8 cellular contexts compared by ENCODE assay signal in the genomic region with DNA sequence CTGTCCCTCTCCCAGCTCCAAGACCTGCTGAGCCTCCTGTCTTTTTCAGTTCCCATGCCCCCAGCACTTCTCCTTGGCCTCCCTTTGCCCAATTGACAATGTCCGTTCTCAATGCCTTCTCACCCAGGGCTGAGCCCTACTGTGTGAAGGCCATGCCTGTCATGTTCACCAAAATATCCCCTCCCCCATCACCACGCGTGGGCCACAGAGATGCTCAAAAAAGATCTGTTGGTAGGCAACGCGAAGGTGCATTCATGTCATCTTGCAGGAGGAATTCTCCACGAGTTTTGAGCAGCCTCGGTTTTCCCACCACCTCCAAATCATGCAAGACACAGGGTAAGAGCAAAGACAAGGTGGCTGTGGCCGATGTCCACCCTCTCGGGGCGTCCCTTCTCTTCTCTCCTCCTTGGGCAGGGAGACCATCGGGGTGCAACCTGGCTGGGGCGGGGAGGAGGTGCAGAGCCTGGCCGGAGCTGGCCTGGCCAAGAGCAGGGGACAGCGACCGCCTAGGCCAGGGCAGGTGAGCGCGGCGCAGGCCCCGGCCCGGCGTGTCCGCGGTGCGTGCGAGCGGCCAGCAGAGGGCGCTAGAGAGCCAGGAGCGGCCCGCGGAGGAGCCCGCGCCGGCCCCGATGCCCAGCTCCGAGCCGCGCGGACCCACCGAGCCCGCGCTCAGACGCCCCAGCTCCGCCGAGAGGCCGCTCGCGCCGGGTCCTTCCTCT. TPM values are rescaled to one million over a fixed set of nuclear protein-coding genes. Genes with fewer than 3 reads are reported as not detected.
DNase-seq lines count a peak whose midpoint lies in the region; ATAC-seq and TF ChIP-seq lines count a peak whose summit lies in the region.
"Not testable (repeated sequence)": the region's sequence is repeated elsewhere in the genome, so short reads cannot be mapped to it uniquely, and the experiment has no call there.

No MANE protein-coding gene starts in this region.

- not testable (repeated sequence) for H2AFZ ChIP-seq in GM23338

- peak; percentile 3 for DNase-seq in AG10803 (ENCODE audit: low read depth)
- DNase-seq in GM23338 (ENCODE audit: low spot score), result peak; percentile 59
- DNase-seq in NCI-H2227 treated with DMSO at 0.1 percent for 48 hours (lab: John Stamatoyannopoulos, UW), result peak; percentile 27
- DNase-seq in activated naive CD8-positive, alpha-beta T cell treated with anti-CD3 and anti-CD28 coated beads, Interleukin-2, amount 10 ng/mL, durations not matched to agents 7 days and 5 days, result peak; percentile 83
- peak; percentile 16 for DNase-seq in fibroblast of villous mesenchyme (ENCODE audit: low read depth)
- DNase-seq in myocyte (ENCODE audit: low read depth), result peak; percentile 29
- DNase-seq in stimulated activated CD4-positive, alpha-beta T cell treated with anti-CD3 and anti-CD28 coated beads, TNF-alpha, amount 100 ng/mL, for 4 hours (ENCODE audit: low read depth in 3 of 3), result peak; percentile 28 to 57 (median 37)

- ATAC-seq in GM23338, result peak; percentile 87
- not testable (repeated sequence) for ATAC-seq in activated naive CD8-positive, alpha-beta T cell treated with anti-CD3 and anti-CD28 coated beads, Interleukin-2, amount 10 ng/mL, durations not matched to agents 7 days and 5 days (ENCODE audit: low read depth)

- H3K36me3 Mint-ChIP-seq in GM23338 (ENCODE audit: low read depth); activated naive CD8-positive, alpha-beta T cell treated with anti-CD3 and anti-CD28 coated beads, Interleukin-2, amount 10 ng/mL, durations not matched to agents 7 days and 5 days: not testable (repeated sequence)

- H3K27ac Mint-ChIP-seq in GM23338; activated naive CD8-positive, alpha-beta T cell treated with anti-CD3 and anti-CD28 coated beads, Interleukin-2, amount 10 ng/mL, durations not matched to agents 7 days and 5 days: not testable (repeated sequence)

- not testable (repeated sequence) for H3K4me1 Mint-ChIP-seq in GM23338; activated naive CD8-positive, alpha-beta T cell treated with anti-CD3 and anti-CD28 coated beads, Interleukin-2, amount 10 ng/mL, durations not matched to agents 7 days and 5 days

- POLR2A ChIA-PET in activated naive CD8-positive, alpha-beta T cell treated with anti-CD3 and anti-CD28 coated beads, Interleukin-2, amount 10 ng/mL, durations not matched to agents 7 days and 5 days (lab: Charles Lee), result not testable (repeated sequence)

- TF ChIP-seq CTCF in AG10803 (conservative IDR thresholded peaks at IDR 0.05; ENCODE audit: low read length) (peak; percentile 32), GM23338 (conservative IDR thresholded peaks at IDR 0.05; ENCODE audit: low read depth in 2 of 2) (peak; percentile 12 to 78; a peak in 2 of 4 replicates), VCaP (conservative IDR thresholded peaks at IDR 0.05) (peak; percentile 68), fibroblast of villous mesenchyme (IDR thresholded peaks at IDR 0.05; ENCODE audit: insufficient read depth, low read depth, low read length) (peak; percentile 54)

- not testable (repeated sequence) for H3K4me1 ChIP-seq in GM23338 (ENCODE audit: insufficient read depth)

- not testable (repeated sequence) for H3F3A ChIP-seq in GM23338 (replicated peaks; ENCODE audit: low read depth)

- H3K9me3 Mint-ChIP-seq in GM23338; activated naive CD8-positive, alpha-beta T cell treated with anti-CD3 and anti-CD28 coated beads, Interleukin-2, amount 10 ng/mL, durations not matched to agents 7 days and 5 days: not testable (repeated sequence)

- H4K20me1 ChIP-seq in GM23338 (replicated peaks; ENCODE audit: insufficient read depth), result not testable (repeated sequence)

- H3K27me3 Mint-ChIP-seq in GM23338 (ENCODE audit: insufficient read depth, low read depth, poor library complexity), result peaks cover 33% of the 10 kb centered on the region
- peaks cover 19% of the 10 kb centered on the region for H3K27me3 Mint-ChIP-seq in activated naive CD8-positive, alpha-beta T cell treated with anti-CD3 and anti-CD28 coated beads, Interleukin-2, amount 10 ng/mL, durations not matched to agents 7 days and 5 days

- not testable (repeated sequence) for H3K9me2 ChIP-seq in GM23338 (ENCODE audit: insufficient read depth)

- H3K4me3 Mint-ChIP-seq in GM23338, result peak overlapping the region; percentile 61
- H3K4me3 Mint-ChIP-seq in activated naive CD8-positive, alpha-beta T cell treated with anti-CD3 and anti-CD28 coated beads, Interleukin-2, amount 10 ng/mL, durations not matched to agents 7 days and 5 days, result not testable (repeated sequence)

- not testable (repeated sequence) for H3K36me3 ChIP-seq in GM23338 (ENCODE audit: insufficient read depth)

- peak overlapping the region; percentile 67; the same call in 1 of the 2 replicates for H3K4me2 ChIP-seq in GM23338

- not testable (repeated sequence) for H3K79me2 ChIP-seq in GM23338 (replicated peaks; ENCODE audit: insufficient read depth)

- H3K27ac ChIP-seq in GM23338 (ENCODE audit: low read depth); VCaP: not testable (repeated sequence)

- H3K27me3 ChIP-seq in GM23338 (ENCODE audit: insufficient read depth), result peaks cover 22% of the 10 kb centered on the region

- H3K4me3 ChIP-seq in AG10803 (ENCODE audit: low read length); fibroblast of villous mesenchyme (ENCODE audit: low read depth, low read length): not testable (repeated sequence)
- peak overlapping the region; percentile 54 for H3K4me3 ChIP-seq in GM23338

RNA-seq across cellular contexts. Expression of gene KRTAP5-11, which starts 56.3 kb away (rescaled TPM):
- not detected in 2 replicates for total RNA-seq in GM23338 (2014; rRNA removed; shearing (Covaris generic))
- polyA plus RNA-seq in GM23338 (2016; fragmentation: Nextera tagmentation; extraction: Ambion mirVana), result not detected in 2 replicates
- total RNA-seq in activated naive CD8-positive, alpha-beta T cell treated with anti-CD3 and anti-CD28 coated beads, Interleukin-2, amount 10 ng/mL, durations not matched to agents 7 days and 5 days, result not detected
- not detected in 2 replicates for total RNA-seq in fibroblast of villous mesenchyme
- not detected in 2 replicates for total RNA-seq in myocyte
- polyA plus RNA-seq in myocyte (2012), result not detected

Comparison
In these comparisons a context has a peak if more than half of its experiments do, and no peak if none do; other contexts are left out.
1. DNase-seq: peak in every context shown above with its lines; median percentile 83 in activated naive CD8-positive, alpha-beta T cell treated with anti-CD3 and anti-CD28 coated beads, Interleukin-2, amount 10 ng/mL, durations not matched to agents 7 days and 5 days; 59 in GM23338; 37 in stimulated activated CD4-positive, alpha-beta T cell treated with anti-CD3 and anti-CD28 coated beads, TNF-alpha, amount 100 ng/mL, for 4 hours; 29 in myocyte; 27 in NCI-H2227 treated with DMSO at 0.1 percent for 48 hours; 16 in fibroblast of villous mesenchyme; 3 in AG10803.